ENCODE assay signal across 21 cellular contexts in genomic region chr5:66326276-66326675, GRCh38.
"Had no signal": no experiment of that assay in that cellular context is flagged by ENCODE, and none has a peak within 500 bp of the region (broad histone marks: within the 10 kb centered on the region; RNA-seq: fewer than 3 reads in every experiment).

No MANE protein-coding gene starts in this region.

- H3K27me3 ChIP-seq: SJCRH30 had no signal

- H3K27me3 Mint-ChIP-seq: activated naive CD8-positive, alpha-beta T cell treated with anti-CD3 and anti-CD28 coated beads for 36 hours had no signal

- H3K27ac Mint-ChIP-seq: activated CD8-positive, alpha-beta T cell treated with anti-CD3 and anti-CD28 coated beads for 36 hours; activated naive CD4-positive, alpha-beta T cell treated with anti-CD3 and anti-CD28 coated beads, Interleukin-2, amount 10 ng/mL, durations not matched to agents 7 days and 5 days; activated naive CD8-positive, alpha-beta T cell treated with anti-CD3 and anti-CD28 coated beads for 36 hours; activated T-cell treated with anti-CD3 and anti-CD28 coated beads, Interleukin-2, amount 50 U/mL, for 72 hours; activated T-helper 2 cell treated with anti-CD3 and anti-CD28 coated beads, Interferon-gamma antibody, Interleukin-2, Interleukin-4, amounts not matched to agents 10 μg/mL and 5 μg/mL and 100 μg/mL, durations not matched to agents 14 hours and 24 hours and 36 hours had no signal

- H3K9me3 ChIP-seq: SJCRH30, SK-N-SH had no signal

- H3K36me3 ChIP-seq: SJCRH30 had no signal

- H3K4me2 ChIP-seq: SK-N-SH had no signal

- H3K4me3 Mint-ChIP-seq: activated CD8-positive, alpha-beta T cell treated with anti-CD3 and anti-CD28 coated beads for 36 hours; activated naive CD4-positive, alpha-beta T cell treated with anti-CD3 and anti-CD28 coated beads, Interleukin-2, amount 10 ng/mL, durations not matched to agents 7 days and 5 days; activated naive CD8-positive, alpha-beta T cell treated with anti-CD3 and anti-CD28 coated beads for 36 hours; activated T-cell treated with anti-CD3 and anti-CD28 coated beads, Interleukin-2, amount 50 U/mL, for 72 hours; central memory CD8-positive, alpha-beta T cell had no signal

- H3K9me3 Mint-ChIP-seq: activated CD8-positive, alpha-beta T cell treated with anti-CD3 and anti-CD28 coated beads for 36 hours; activated naive CD4-positive, alpha-beta T cell treated with anti-CD3 and anti-CD28 coated beads, Interleukin-2, amount 10 ng/mL, durations not matched to agents 7 days and 5 days; activated T-helper 2 cell treated with anti-CD3 and anti-CD28 coated beads, Interferon-gamma antibody, Interleukin-2, Interleukin-4, amounts not matched to agents 10 μg/mL and 5 μg/mL and 100 μg/mL, durations not matched to agents 14 hours and 24 hours and 36 hours; central memory CD8-positive, alpha-beta T cell had no signal

- H3K27ac ChIP-seq: SJCRH30, VCaP had no signal

- H3K4me1 ChIP-seq: SJCRH30 had no signal

- H3K9ac ChIP-seq: SK-N-SH had no signal

- H3K36me3 Mint-ChIP-seq: activated naive CD4-positive, alpha-beta T cell treated with anti-CD3 and anti-CD28 coated beads, Interleukin-2, amount 10 ng/mL, durations not matched to agents 7 days and 5 days; activated naive CD8-positive, alpha-beta T cell treated with anti-CD3 and anti-CD28 coated beads for 36 hours had no signal

- ATAC-seq: activated CD8-positive, alpha-beta T cell treated with anti-CD3 and anti-CD28 coated beads for 36 hours; activated T-cell treated with anti-CD3 and anti-CD28 coated beads, Interleukin-2, amount 50 U/mL, for 72 hours; PC-3 had no signal

- H3K4me3 ChIP-seq: SJCRH30 had no signal

- H3K4me1 Mint-ChIP-seq: activated naive CD4-positive, alpha-beta T cell treated with anti-CD3 and anti-CD28 coated beads, Interleukin-2, amount 10 ng/mL, durations not matched to agents 7 days and 5 days; central memory CD8-positive, alpha-beta T cell had no signal

- DNase-seq: activated CD4-positive, alpha-beta T cell treated with anti-CD3 and anti-CD28 coated beads, Interleukin-2, amount 50 U/mL, for 1 hour; activated CD4-positive, CD25-positive, alpha-beta regulatory T cell; activated CD8-positive, alpha-beta memory T cell treated with anti-CD3 and anti-CD28 coated beads, Interleukin-2, amount 50 U/mL, for 4 hours; activated CD8-positive, alpha-beta T cell treated with anti-CD3 and anti-CD28 coated beads for 36 hours; activated gamma-delta T cell treated with Interleukin-2 at 50 U/mL for 16 hours; activated naive CD4-positive, alpha-beta T cell treated with anti-CD3 and anti-CD28 coated beads, Interleukin-2, amount 10 ng/mL, durations not matched to agents 7 days and 5 days; activated naive CD8-positive, alpha-beta T cell treated with anti-CD3 and anti-CD28 coated beads for 36 hours; activated T-cell treated with anti-CD3 and anti-CD28 coated beads, Interleukin-2, amount 50 U/mL, for 72 hours; MM.1S; NCI-H1105; NCI-H187; NCI-H2081; NCI-H510A treated with DMSO at 0.1 percent for 48 hours; NCI-H69; PC-3; SK-N-SH; T-helper 1 cell had no signal
